1 cellular context compared by ENCODE assay signal in genomic region chr1:45230537-45230936, GRCh38.
TF ChIP-seq lines count a peak whose summit lies in the region.

No MANE protein-coding gene starts in this region.

TF ChIP-seq in GM12878, 131 proteins besides CTCF, POLR2A, EP300 and RAD21 (continued from another document):
- TF ChIP-seq ZNF592 (IDR thresholded peaks at IDR 0.05) (no peak), SRF (IDR thresholded peaks at IDR 0.05; ENCODE audit: low read depth in 2 of 2, low read length in 2 of 2) (no peak), IRF4 (IDR thresholded peaks at IDR 0.05; ENCODE audit: low read depth, low read length) (no peak), ZBED1 (IDR thresholded peaks at IDR 0.05; ENCODE audit: borderline replicate concordance) (no peak)
